In the genomic region with DNA sequence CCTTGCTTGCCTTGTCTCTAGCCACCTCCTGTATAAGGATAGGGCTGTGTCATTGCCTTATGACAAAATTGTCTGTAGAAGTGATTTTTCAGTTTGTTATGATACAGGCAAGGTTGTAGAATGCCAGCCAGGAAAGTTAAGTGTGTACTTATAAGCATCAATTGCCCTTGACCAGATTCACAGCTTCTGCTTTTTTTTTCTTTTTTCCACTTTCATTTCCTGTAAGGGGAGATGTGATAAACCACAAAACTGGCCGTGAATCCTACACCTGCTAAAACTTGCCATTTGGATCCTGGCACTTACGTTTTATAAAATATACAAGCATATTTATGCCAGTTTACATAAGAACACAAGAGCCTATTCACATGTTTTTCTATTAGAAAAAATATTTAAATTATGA, we compare ENCODE assay signal across 17 cellular contexts. TPM values are rescaled to one million over a fixed set of nuclear protein-coding genes. Genes with fewer than 3 reads are reported as not detected.
DNase-seq lines count a peak whose midpoint lies in the region; ATAC-seq and TF ChIP-seq lines count a peak whose summit lies in the region.
"Had no signal": no experiment of that assay in that cellular context is flagged by ENCODE, and none has a peak within 500 bp of the region (broad histone marks: within the 10 kb centered on the region; RNA-seq: fewer than 3 reads in every experiment).

No MANE protein-coding gene starts in this region.

- intact Hi-C loops in left cardiac atrium (cut with DNase I): loop anchor here in 1 of 2 donors (10.0 kb wide), 1 partner anchor 388 kb away; no protein-coding TSS in a partner anchor

- peak; percentile 12 for DNase-seq in DMS79 (lab: John Stamatoyannopoulos, UW)
- peak; percentile 9 for DNase-seq in MV-4-11 (lab: John Stamatoyannopoulos, UW)
- no peak for DNase-seq in left cardiac atrium
- no peak for DNase-seq in AG20443 (ENCODE audit: low spot score)
- DNase-seq: Calu3; kidney glomerular epithelial cell; NCI-H1436 treated with DMSO at 0.1 percent for 48 hours; NCI-H226; stimulated activated CD4-positive, alpha-beta T cell treated with anti-CD3 and anti-CD28 coated beads, Interleukin-4, amount 100 ng/mL, for 4 hours had no signal

- H3K27ac ChIP-seq in VCaP: peak overlapping the region; percentile 34; the same call in 1 of the 2 replicates
- H3K27ac ChIP-seq: SJSA1, vagina had no signal

- TF ChIP-seq CTCF in VCaP (conservative IDR thresholded peaks at IDR 0.05): no peak

- ATAC-seq in GM18909 (IDR thresholded peaks at IDR 0.05; ENCODE audit: poor library complexity, unreplicated experiment): peak; percentile 61
- ATAC-seq in left cardiac atrium: no peak
- no peak for ATAC-seq in HG02571 (IDR thresholded peaks at IDR 0.05; ENCODE audit: unreplicated experiment)
- ATAC-seq: activated CD4-positive, CD25-positive, alpha-beta regulatory T cell treated with anti-CD3 and anti-CD28 coated beads, Interleukin-2, amount 50 U/mL, for 24 hours had no signal

RNA-seq across cellular contexts. Expression of gene BMPR1B, which starts 35.0 kb away (rescaled TPM):
- 1 to 10 TPM in 1 of 2 donors, under 1 TPM in 1; 0.77 to 2.0 TPM for total RNA-seq in left cardiac atrium
- total RNA-seq: activated CD8-positive, alpha-beta memory T cell treated with anti-CD3 and anti-CD28 coated beads for 36 hours; activated T-helper 1 cell treated with anti-CD3 and anti-CD28 coated beads, Interleukin-12 subunit alpha, Interleukin-12 subunit beta, Interleukin-2, Interleukin-4 antibody, amounts not matched to agents 30 ng/mL and 10 ng/mL and 1 ng/mL, durations not matched to agents 14 hours and 24 hours and 36 hours had no signal

Comparison
In these comparisons a context has a peak if more than half of its experiments do, and no peak if none do; other contexts are left out.
1. DNase-seq: peak in DMS79 (single experiment) and MV-4-11 (single experiment); none in left cardiac atrium (single experiment) and AG20443 (single experiment).